ENCODE assay signal across 1 cellular context in genomic region chr3:33901862-33902563, GRCh38.
TF ChIP-seq lines count a peak whose summit lies in the region.

No MANE protein-coding gene starts in this region.

TF ChIP-seq in K562, 482 proteins besides CTCF, POLR2A, EP300 and RAD21 (continued from another document and continues in another):
- TF ChIP-seq PBX2 (CRISPR knock-in tag; IDR thresholded peaks at IDR 0.05; ENCODE audit: low read depth) (no peak), PBX2 (tag; conservative IDR thresholded peaks at IDR 0.05; ENCODE audit: low read depth) (peak; percentile 50; the same call in 1 of the 2 replicates), WHSC1 (IDR thresholded peaks at IDR 0.05; ENCODE audit: low read length) (peak; percentile 3), DPF2 (IDR thresholded peaks at IDR 0.05) (peak; percentile 70), CUX1 (CRISPR knock-in tag; IDR thresholded peaks at IDR 0.05) (peak; percentile 75; the same call in 1 of the 2 replicates), TAF7 (tag; IDR thresholded peaks at IDR 0.05) (0 out of 2 replicates have a peak, but pooled peaks have one; percentile 13), SOX6 (IDR thresholded peaks at IDR 0.05) (peak; percentile 11; the same call in 1 of the 2 replicates), HDAC3 (IDR thresholded peaks at IDR 0.05; ENCODE audit: borderline replicate concordance, partially characterized antibody) (no peak), ZNF134 (CRISPR knock-in tag; conservative IDR thresholded peaks at IDR 0.05) (no peak), C11orf30 (IDR thresholded peaks at IDR 0.05; ENCODE audit: low read depth) (peak; percentile 76), RFX7 (CRISPR knock-in tag; IDR thresholded peaks at IDR 0.05) (no peak), MTA3 (IDR thresholded peaks at IDR 0.05; ENCODE audit: borderline replicate concordance) (0 out of 2 replicates have a peak, but pooled peaks have one; percentile 51), USF2 (CRISPR knock-in tag; IDR thresholded peaks at IDR 0.05) (no peak), NFE2 (IDR thresholded peaks at IDR 0.05; ENCODE audit: low read depth) (peak; percentile 52; the same call in 1 of the 2 replicates), ZNF592 (IDR thresholded peaks at IDR 0.05) (peak; percentile 95), NR2C1 (IDR thresholded peaks at IDR 0.05) (0 out of 2 replicates have a peak, but pooled peaks have one; percentile 19), NR2C1 (tag; IDR thresholded peaks at IDR 0.05) (peak; percentile 9; the same call in 1 of the 2 replicates), DMBX1 (CRISPR knock-in tag; IDR thresholded peaks at IDR 0.05; ENCODE audit: borderline replicate concordance) (peak; percentile 81; the same call in 1 of the 2 replicates), STAT5A (IDR thresholded peaks at IDR 0.05; ENCODE audit: borderline replicate concordance, low read length) (peak; percentile 62), ZMIZ1 (IDR thresholded peaks at IDR 0.05; ENCODE audit: low read depth in 2 of 2, low read length in 2 of 2) (no peak), SMAD4 (CRISPR knock-in tag; conservative IDR thresholded peaks at IDR 0.05) (peak; percentile 28; the same call in 1 of the 2 replicates), ZNF384 (IDR thresholded peaks at IDR 0.05; ENCODE audit: low read depth, low read length) (peak; percentile 73; the same call in 1 of the 2 replicates), NFIC (IDR thresholded peaks at IDR 0.05) (0 out of 2 replicates have a peak, but pooled peaks have one; percentile 62), POLR2B (IDR thresholded peaks at IDR 0.05; ENCODE audit: low read depth, partially characterized antibody) (no peak), RCOR1 (IDR thresholded peaks at IDR 0.05; ENCODE audit: borderline replicate concordance in 1 of 2, low read depth in 2 of 2, low read length in 2 of 2) (no peak; a peak in 2 of 4 replicates), UBTF (IDR thresholded peaks at IDR 0.05; ENCODE audit: borderline replicate concordance in 1 of 2, low read depth in 2 of 2, low read length in 2 of 2) (0 out of 4 replicates have a peak, but pooled peaks of 1 of the 2 experiments have one; percentile 18), ZNF431 (CRISPR knock-in tag; IDR thresholded peaks at IDR 0.05) (peak; percentile 46; the same call in 1 of the 2 replicates), NCOA4 (IDR thresholded peaks at IDR 0.05; ENCODE audit: partially characterized antibody) (no peak), ZBTB7A (IDR thresholded peaks at IDR 0.05; ENCODE audit: borderline replicate concordance, control insufficient read depth, low read depth, low read length) (peak; percentile 40; the same call in 1 of the 2 replicates), ZNF316 (IDR thresholded peaks at IDR 0.05) (peak; percentile 60), ADNP (tag; IDR thresholded peaks at IDR 0.05) (peak; percentile 48; the same call in 1 of the 2 replicates), XRCC4 (IDR thresholded peaks at IDR 0.05; ENCODE audit: extremely low read depth, insufficient read depth, insufficient read length) (no peak), L3MBTL2 (IDR thresholded peaks at IDR 0.05) (peak; percentile 30; the same call in 1 of the 2 replicates), CBFA2T3 (IDR thresholded peaks at IDR 0.05) (peak; percentile 89), NCOR1 (IDR thresholded peaks at IDR 0.05) (peak; percentile 76), FOSL1 (tag; conservative IDR thresholded peaks at IDR 0.05) (0 out of 2 replicates have a peak, but pooled peaks have one; percentile 17), RB1 (IDR thresholded peaks at IDR 0.05; ENCODE audit: low read depth) (0 out of 2 replicates have a peak, but pooled peaks have one; percentile 10), ARID3B (CRISPR knock-in tag; IDR thresholded peaks at IDR 0.05; ENCODE audit: borderline replicate concordance) (no peak), GATAD2A (IDR thresholded peaks at IDR 0.05) (0 out of 2 replicates have a peak, but pooled peaks have one; percentile 22), GABPB2 (CRISPR knock-in tag; conservative IDR thresholded peaks at IDR 0.05) (no peak), ZNF282 (CRISPR knock-in tag; IDR thresholded peaks at IDR 0.05) (no peak), TAL1 (IDR thresholded peaks at IDR 0.05) (peak; percentile 72), PTRF (tag; IDR thresholded peaks at IDR 0.05) (0 out of 2 replicates have a peak, but pooled peaks have one; percentile 46)
